Comparison of ENCODE assay signal across 1 cellular context in the genomic region with DNA sequence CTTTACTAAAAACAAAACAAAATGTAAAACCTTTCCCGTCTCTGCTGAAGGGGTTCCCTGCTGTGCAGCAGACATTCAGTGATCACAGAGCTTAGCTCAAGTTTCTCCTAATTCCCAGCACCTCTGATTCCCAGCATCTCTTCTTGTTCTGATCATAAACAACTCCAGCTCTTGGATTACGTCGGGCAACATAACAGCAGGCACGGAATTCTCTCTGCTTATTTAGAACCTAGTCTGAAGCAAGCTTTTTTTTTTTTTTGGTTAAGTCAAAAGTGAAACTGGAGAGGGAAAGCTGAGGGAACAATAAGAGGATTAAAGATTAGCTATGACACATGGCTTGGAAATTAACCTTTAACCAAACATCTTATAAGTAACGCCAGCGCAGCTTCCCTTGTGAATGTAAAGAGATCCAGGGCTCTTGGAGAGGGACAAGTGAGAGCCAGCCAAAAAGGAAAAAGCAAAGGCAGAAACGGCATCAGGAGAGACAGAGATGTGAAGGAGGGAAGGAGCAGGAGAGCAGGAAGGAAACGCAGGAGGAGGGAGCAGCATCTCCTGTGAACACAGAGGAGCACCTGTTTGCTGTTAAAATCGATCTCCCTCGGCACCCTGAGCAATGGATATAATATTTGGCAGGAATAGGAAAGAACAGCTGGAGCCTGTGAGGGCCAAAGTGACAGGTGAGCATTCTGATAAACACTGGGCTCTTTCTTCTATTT.
TF ChIP-seq lines count a peak whose summit lies in the region.

A gene with protein sequence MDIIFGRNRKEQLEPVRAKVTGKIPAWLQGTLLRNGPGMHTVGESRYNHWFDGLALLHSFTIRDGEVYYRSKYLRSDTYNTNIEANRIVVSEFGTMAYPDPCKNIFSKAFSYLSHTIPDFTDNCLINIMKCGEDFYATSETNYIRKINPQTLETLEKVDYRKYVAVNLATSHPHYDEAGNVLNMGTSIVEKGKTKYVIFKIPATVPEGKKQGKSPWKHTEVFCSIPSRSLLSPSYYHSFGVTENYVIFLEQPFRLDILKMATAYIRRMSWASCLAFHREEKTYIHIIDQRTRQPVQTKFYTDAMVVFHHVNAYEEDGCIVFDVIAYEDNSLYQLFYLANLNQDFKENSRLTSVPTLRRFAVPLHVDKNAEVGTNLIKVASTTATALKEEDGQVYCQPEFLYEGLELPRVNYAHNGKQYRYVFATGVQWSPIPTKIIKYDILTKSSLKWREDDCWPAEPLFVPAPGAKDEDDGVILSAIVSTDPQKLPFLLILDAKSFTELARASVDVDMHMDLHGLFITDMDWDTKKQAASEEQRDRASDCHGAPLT (plus strand): TSS at position 394 of the 716 bp plus-strand sequence. CDS start 220 bp downstream, at position 614.

TF ChIP-seq in GM23338, 12 proteins besides CTCF, POLR2A, EP300 and RAD21 (continued from another document):
- TF ChIP-seq, protein P1, sequence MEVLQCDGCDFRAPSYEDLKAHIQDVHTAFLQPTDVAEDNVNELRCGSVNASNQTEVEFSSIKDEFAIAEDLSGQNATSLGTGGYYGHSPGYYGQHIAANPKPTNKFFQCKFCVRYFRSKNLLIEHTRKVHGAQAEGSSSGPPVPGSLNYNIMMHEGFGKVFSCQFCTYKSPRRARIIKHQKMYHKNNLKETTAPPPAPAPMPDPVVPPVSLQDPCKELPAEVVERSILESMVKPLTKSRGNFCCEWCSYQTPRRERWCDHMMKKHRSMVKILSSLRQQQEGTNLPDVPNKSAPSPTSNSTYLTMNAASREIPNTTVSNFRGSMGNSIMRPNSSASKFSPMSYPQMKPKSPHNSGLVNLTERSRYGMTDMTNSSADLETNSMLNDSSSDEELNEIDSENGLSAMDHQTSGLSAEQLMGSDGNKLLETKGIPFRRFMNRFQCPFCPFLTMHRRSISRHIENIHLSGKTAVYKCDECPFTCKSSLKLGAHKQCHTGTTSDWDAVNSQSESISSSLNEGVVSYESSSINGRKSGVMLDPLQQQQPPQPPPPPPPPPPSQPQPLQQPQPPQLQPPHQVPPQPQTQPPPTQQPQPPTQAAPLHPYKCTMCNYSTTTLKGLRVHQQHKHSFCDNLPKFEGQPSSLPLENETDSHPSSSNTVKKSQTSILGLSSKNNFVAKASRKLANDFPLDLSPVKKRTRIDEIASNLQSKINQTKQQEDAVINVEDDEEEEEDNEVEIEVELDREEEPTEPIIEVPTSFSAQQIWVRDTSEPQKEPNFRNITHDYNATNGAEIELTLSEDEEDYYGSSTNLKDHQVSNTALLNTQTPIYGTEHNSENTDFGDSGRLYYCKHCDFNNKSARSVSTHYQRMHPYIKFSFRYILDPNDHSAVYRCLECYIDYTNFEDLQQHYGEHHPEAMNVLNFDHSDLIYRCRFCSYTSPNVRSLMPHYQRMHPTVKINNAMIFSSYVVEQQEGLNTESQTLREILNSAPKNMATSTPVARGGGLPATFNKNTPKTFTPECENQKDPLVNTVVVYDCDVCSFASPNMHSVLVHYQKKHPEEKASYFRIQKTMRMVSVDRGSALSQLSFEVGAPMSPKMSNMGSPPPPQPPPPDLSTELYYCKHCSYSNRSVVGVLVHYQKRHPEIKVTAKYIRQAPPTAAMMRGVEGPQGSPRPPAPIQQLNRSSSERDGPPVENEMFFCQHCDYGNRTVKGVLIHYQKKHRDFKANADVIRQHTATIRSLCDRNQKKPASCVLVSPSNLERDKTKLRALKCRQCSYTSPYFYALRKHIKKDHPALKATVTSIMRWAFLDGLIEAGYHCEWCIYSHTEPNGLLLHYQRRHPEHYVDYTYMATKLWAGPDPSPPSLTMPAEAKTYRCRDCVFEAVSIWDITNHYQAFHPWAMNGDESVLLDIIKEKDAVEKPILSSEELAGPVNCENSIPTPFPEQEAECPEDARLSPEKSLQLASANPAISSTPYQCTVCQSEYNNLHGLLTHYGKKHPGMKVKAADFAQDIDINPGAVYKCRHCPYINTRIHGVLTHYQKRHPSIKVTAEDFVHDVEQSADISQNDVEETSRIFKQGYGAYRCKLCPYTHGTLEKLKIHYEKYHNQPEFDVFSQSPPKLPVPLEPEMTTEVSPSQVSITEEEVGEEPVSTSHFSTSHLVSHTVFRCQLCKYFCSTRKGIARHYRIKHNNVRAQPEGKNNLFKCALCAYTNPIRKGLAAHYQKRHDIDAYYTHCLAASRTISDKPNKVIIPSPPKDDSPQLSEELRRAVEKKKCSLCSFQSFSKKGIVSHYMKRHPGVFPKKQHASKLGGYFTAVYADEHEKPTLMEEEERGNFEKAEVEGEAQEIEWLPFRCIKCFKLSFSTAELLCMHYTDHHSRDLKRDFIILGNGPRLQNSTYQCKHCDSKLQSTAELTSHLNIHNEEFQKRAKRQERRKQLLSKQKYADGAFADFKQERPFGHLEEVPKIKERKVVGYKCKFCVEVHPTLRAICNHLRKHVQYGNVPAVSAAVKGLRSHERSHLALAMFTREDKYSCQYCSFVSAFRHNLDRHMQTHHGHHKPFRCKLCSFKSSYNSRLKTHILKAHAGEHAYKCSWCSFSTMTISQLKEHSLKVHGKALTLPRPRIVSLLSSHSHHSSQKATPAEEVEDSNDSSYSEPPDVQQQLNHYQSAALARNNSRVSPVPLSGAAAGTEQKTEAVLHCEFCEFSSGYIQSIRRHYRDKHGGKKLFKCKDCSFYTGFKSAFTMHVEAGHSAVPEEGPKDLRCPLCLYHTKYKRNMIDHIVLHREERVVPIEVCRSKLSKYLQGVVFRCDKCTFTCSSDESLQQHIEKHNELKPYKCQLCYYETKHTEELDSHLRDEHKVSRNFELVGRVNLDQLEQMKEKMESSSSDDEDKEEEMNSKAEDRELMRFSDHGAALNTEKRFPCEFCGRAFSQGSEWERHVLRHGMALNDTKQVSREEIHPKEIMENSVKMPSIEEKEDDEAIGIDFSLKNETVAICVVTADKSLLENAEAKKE (CRISPR knock-in tag; IDR thresholded peaks at IDR 0.05), result no peak
- TF ChIP-seq POLR2AphosphoS5 (IDR thresholded peaks at IDR 0.05; ENCODE audit: low read depth), result no peak
- no peak for TF ChIP-seq JUNB (IDR thresholded peaks at IDR 0.05; ENCODE audit: unreplicated experiment)
- TF ChIP-seq, protein P2, sequence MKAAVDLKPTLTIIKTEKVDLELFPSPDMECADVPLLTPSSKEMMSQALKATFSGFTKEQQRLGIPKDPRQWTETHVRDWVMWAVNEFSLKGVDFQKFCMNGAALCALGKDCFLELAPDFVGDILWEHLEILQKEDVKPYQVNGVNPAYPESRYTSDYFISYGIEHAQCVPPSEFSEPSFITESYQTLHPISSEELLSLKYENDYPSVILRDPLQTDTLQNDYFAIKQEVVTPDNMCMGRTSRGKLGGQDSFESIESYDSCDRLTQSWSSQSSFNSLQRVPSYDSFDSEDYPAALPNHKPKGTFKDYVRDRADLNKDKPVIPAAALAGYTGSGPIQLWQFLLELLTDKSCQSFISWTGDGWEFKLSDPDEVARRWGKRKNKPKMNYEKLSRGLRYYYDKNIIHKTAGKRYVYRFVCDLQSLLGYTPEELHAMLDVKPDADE (IDR thresholded peaks at IDR 0.05), result no peak
- TF ChIP-seq EZH2 (IDR thresholded peaks at IDR 0.05; ENCODE audit: low read depth, unreplicated experiment), result no peak
- no peak for TF ChIP-seq CREB1 (CRISPR knock-in tag; IDR thresholded peaks at IDR 0.05; ENCODE audit: low read depth)
- TF ChIP-seq STAT1 (IDR thresholded peaks at IDR 0.05; ENCODE audit: unreplicated experiment), result no peak
